Comparison of ENCODE assay signal across 8 cellular contexts in genomic region chr5:41869150-41869738, GRCh38. TPM values are rescaled to one million over a fixed set of nuclear protein-coding genes. Genes with fewer than 3 reads are reported as not detected.
DNase-seq lines count a peak whose midpoint lies in the region; ATAC-seq, FAIRE-seq and TF ChIP-seq lines count a peak whose summit lies in the region.

No MANE protein-coding gene starts in this region.

- TF ChIP-seq RAD21 in HepG2 (CRISPR knock-in tag; IDR thresholded peaks at IDR 0.05), result no peak

- DNase-seq in ELR (ENCODE audit: low read depth) (peak; percentile 49), dermis blood vessel endothelial cell (peak; percentile 52), HepG2 (ENCODE audit: low spot score) (no peak)

- ATAC-seq in HG03439 (IDR thresholded peaks at IDR 0.05; ENCODE audit: unreplicated experiment) (peak; percentile 0), SK-N-SH treated with all-trans-retinoic acid at 6 μM for 48 hours (peak; percentile 59), HepG2 (no peak), HG03378 (IDR thresholded peaks at IDR 0.05; ENCODE audit: unreplicated experiment) (no peak), GM18858 (IDR thresholded peaks at IDR 0.05; ENCODE audit: unreplicated experiment) (no peak)

- POLR2A ChIA-PET in HepG2 (lab: Yijun Ruan, JAX), result no interaction called here

- no peak for TF ChIP-seq CTCF in HepG2 (CRISPR knock-in tag; IDR thresholded peaks at IDR 0.05)

- no peak for FAIRE-seq in HepG2 (lab: Jason Lieb, UNC)

- H3K79me2 ChIP-seq in HepG2 (ENCODE audit: insufficient read depth, low read length), result no peaks in the 10 kb centered on the region

- H3K9me3 ChIP-seq in HepG2 (ENCODE audit: low read length), result no peaks in the 10 kb centered on the region
- no peaks in the 10 kb centered on the region for H3K9me3 ChIP-seq in subcutaneous abdominal adipose tissue (ENCODE audit: control insufficient read depth in 5 of 5, low read length in 5 of 5)

- no TSS peak for BruUV-seq in HepG2 (replicated peaks; lab: Mats Ljungman, UMichigan)

- H3K27ac ChIP-seq in HepG2 (ENCODE audit: extremely low read length, insufficient read depth, low read length) (no peak overlapping the region), subcutaneous abdominal adipose tissue (ENCODE audit: low read depth, low read length) (peak overlapping the region; percentile 54)

- TF ChIP-seq POLR2A in HepG2 (IDR thresholded peaks at IDR 0.05; ENCODE audit: insufficient read depth in 1 of 2, low read depth in 2 of 2, low read length in 2 of 2), result no peak

- H3K9ac ChIP-seq in HepG2 (ENCODE audit: insufficient read depth, low read depth, low read length) (no peak overlapping the region), subcutaneous abdominal adipose tissue (ENCODE audit: low read length in 5 of 5) (peak overlapping the region in 4 of 5 donors; percentile 66 to 85 (median 76))

- intact Hi-C loops in HepG2 (cut with micrococcal nuclease; ENCODE audit: unreplicated experiment), result no loop called here

- CTCF ChIA-PET in HepG2 (lab: Yijun Ruan, JAX; ENCODE audit: low intra/inter-chr PET ratio, low total read pairs), result no interaction called here

- H3K36me3 ChIP-seq in HepG2 (replicated peaks in 1 of 2; ENCODE audit: control insufficient read depth in 1 of 2, insufficient read depth in 2 of 2, low read length in 2 of 2), result no peaks in the 10 kb centered on the region
- no peaks in the 10 kb centered on the region for H3K36me3 ChIP-seq in subcutaneous abdominal adipose tissue (ENCODE audit: control insufficient read depth in 5 of 5, insufficient read depth in 5 of 5, low read length in 5 of 5)

- H3K4me3 ChIP-seq in HepG2 (replicated peaks in 1 of 3; ENCODE audit: insufficient read depth in 1 of 3, low read depth in 2 of 3, low read length in 3 of 3) (peak overlapping the region in 2 of 3 experiments; percentile 22 to 68; a peak in 2 of 6 replicates), subcutaneous abdominal adipose tissue (ENCODE audit: low read depth in 1 of 5, low read length in 5 of 5) (peak overlapping the region; percentile 81 to 98 (median 95))

- peak overlapping the region; percentile 61 for H3K4me2 ChIP-seq in HepG2 (ENCODE audit: low read depth, low read length)

- in situ Hi-C loops in HepG2 (cut with HindIII; ENCODE audit: extremely low pct_ligation_motif_present, low pct_unique_long_range_greater_than_20kb), result loop anchor here (25.0 kb wide), 2 partner anchors 718 to 893 kb away; partner anchors contain the start of gene CCDC152

- whole genome bisulfite sequencing in HepG2 (ENCODE audit: low lambda C conversion rate), result 83% methylated on average over 23 of the region's 28 CpGs

- H4K20me1 ChIP-seq in HepG2 (ENCODE audit: insufficient read depth, low read length), result no peaks in the 10 kb centered on the region

- H3K27me3 ChIP-seq in HepG2 (ENCODE audit: control insufficient read depth in 1 of 2, insufficient read depth in 2 of 2, low read length in 2 of 2) (peaks cover 0 to 8% of the 10 kb centered on the region in 2 experiments; a peak in 2 of 5 replicates), subcutaneous abdominal adipose tissue (ENCODE audit: control insufficient read depth in 5 of 5, insufficient read depth in 4 of 5, low read length in 5 of 5) (no peaks in the 10 kb centered on the region)

- peaks cover 8% of the 10 kb centered on the region; the same call in 1 of the 2 replicates for H3K4me1 ChIP-seq in HepG2 (ENCODE audit: insufficient read depth, low read length)
- H3K4me1 ChIP-seq in subcutaneous abdominal adipose tissue (ENCODE audit: control insufficient read depth in 5 of 5, insufficient read depth in 5 of 5, low read length in 5 of 5), result peaks cover 5 to 38% (median 24%) of the 10 kb centered on the region in 5 donors

- H2AFZ ChIP-seq in HepG2 (ENCODE audit: low read length), result no peak overlapping the region

- TF ChIP-seq EP300 in HepG2 (IDR thresholded peaks at IDR 0.05; ENCODE audit: low read depth in 2 of 2, low read length in 2 of 2), result no peak
- no peak for TF ChIP-seq EP300 in HepG2 (CRISPR knock-in tag; IDR thresholded peaks at IDR 0.05; ENCODE audit: borderline replicate concordance)

TF ChIP-seq in SK-N-SH treated with all-trans-retinoic acid at 6 μM for 48 hours, 23 proteins besides CTCF, POLR2A, EP300 and RAD21 (continues in another document):
- TF ChIP-seq SNAI2 (CRISPR knock-in tag; IDR thresholded peaks at IDR 0.05), result no peak

TF ChIP-seq in HepG2, 621 proteins besides CTCF, POLR2A, EP300 and RAD21 (continues in another document):
- TF ChIP-seq CCAR2 (optimal IDR thresholded peaks at IDR 0.05; ENCODE audit: low read depth, low read length), result no peak

RNA-seq across cellular contexts. Expression of gene OXCT1, which starts 1.0 kb away (rescaled TPM):
- total RNA-seq in dermis blood vessel endothelial cell (21.6 and 66.5 TPM in 2 replicates), HepG2 (2016; rRNA removed; fragmentation: Illumina TruSeq; extraction: Trizol) (3.7 and 4.7 TPM in 2 replicates)
- total RNA-seq in HepG2 (2016; cell fraction: cytosol; rRNA removed; fragmentation: Illumina TruSeq; extraction: Trizol; ENCODE audit: low read depth), result 1.0 and 1.4 TPM in 2 replicates
- total RNA-seq in HepG2 (2016; cell fraction: insoluble cytoplasmic fraction; rRNA removed; fragmentation: Illumina TruSeq; extraction: Trizol), result 3.9 and 4.1 TPM in 2 replicates
- 1.2 and 1.3 TPM in 2 replicates for total RNA-seq in HepG2 (2016; cell fraction: membrane; rRNA removed; fragmentation: Illumina TruSeq; extraction: Trizol)
- total RNA-seq in HepG2 (2016; cell fraction: nucleus; rRNA removed; fragmentation: Illumina TruSeq; extraction: Trizol), result 3.3 and 3.8 TPM in 2 replicates
- 0.50 and 0.92 TPM in 2 replicates for polyA plus RNA-seq in HepG2 (2011; rRNA removed)
- polyA plus RNA-seq in HepG2 (2011; cell fraction: cytosol; rRNA removed), result 0.37 and 0.50 TPM in 2 replicates
- 0.56 and 0.87 TPM in 2 replicates for polyA plus RNA-seq in HepG2 (2011; cell fraction: nucleus; rRNA removed)
- polyA plus RNA-seq in HepG2 (2012), result 0.79 and 1.3 TPM in 2 replicates
- 0.46 and 0.79 TPM in 2 replicates for polyA plus RNA-seq in HepG2 (2016; cell fraction: cytosol; fragmentation: Illumina TruSeq; extraction: Trizol; ENCODE audit: low read depth)
- 3.2 and 4.3 TPM in 2 replicates for polyA plus RNA-seq in HepG2 (2016; cell fraction: insoluble cytoplasmic fraction; fragmentation: Illumina TruSeq; extraction: Trizol; ENCODE audit: low read depth)
- 0.55 and 0.74 TPM in 2 replicates for polyA plus RNA-seq in HepG2 (2016; cell fraction: membrane; fragmentation: Illumina TruSeq; extraction: Trizol; ENCODE audit: low read depth)
- polyA plus RNA-seq in HepG2 (2016; cell fraction: nucleus; fragmentation: Illumina TruSeq; extraction: Trizol; ENCODE audit: insufficient read depth, low read depth), result 3.2 and 5.5 TPM in 2 replicates
- polyA minus RNA-seq in HepG2 (2011; rRNA and poly(A)+ RNA removed; ENCODE audit: low replicate concordance), result 0.34 and 26.6 TPM in 2 replicates
- 0.89 and 1.1 TPM in 2 replicates for polyA minus RNA-seq in HepG2 (2011; cell fraction: cytosol; rRNA and poly(A)+ RNA removed)
- 2.2 and 3.5 TPM in 2 replicates for polyA minus RNA-seq in HepG2 (2011; cell fraction: nucleus; rRNA and poly(A)+ RNA removed)

RNA-seq across cellular contexts. Expression of gene RIMOC1, which starts 34.9 kb away (rescaled TPM):
- total RNA-seq in dermis blood vessel endothelial cell (14.6 and 18.1 TPM in 2 replicates), HepG2 (2016; rRNA removed; fragmentation: Illumina TruSeq; extraction: Trizol) (16.9 and 29.6 TPM in 2 replicates)
- 2.1 and 3.2 TPM in 2 replicates for total RNA-seq in HepG2 (2016; cell fraction: cytosol; rRNA removed; fragmentation: Illumina TruSeq; extraction: Trizol; ENCODE audit: low read depth)
- total RNA-seq in HepG2 (2016; cell fraction: insoluble cytoplasmic fraction; rRNA removed; fragmentation: Illumina TruSeq; extraction: Trizol), result 16.3 and 28.2 TPM in 2 replicates
- 8.4 and 10.2 TPM in 2 replicates for total RNA-seq in HepG2 (2016; cell fraction: membrane; rRNA removed; fragmentation: Illumina TruSeq; extraction: Trizol)
- total RNA-seq in HepG2 (2016; cell fraction: nucleus; rRNA removed; fragmentation: Illumina TruSeq; extraction: Trizol), result 16.6 and 17.0 TPM in 2 replicates
- polyA plus RNA-seq in HepG2 (2011; rRNA removed), result 10.7 and 16.3 TPM in 2 replicates
- 5.3 and 9.7 TPM in 2 replicates for polyA plus RNA-seq in HepG2 (2011; cell fraction: cytosol; rRNA removed)
- 4.2 and 7.0 TPM in 2 replicates for polyA plus RNA-seq in HepG2 (2011; cell fraction: nucleus; rRNA removed)
- 4.9 and 6.3 TPM in 2 replicates for polyA plus RNA-seq in HepG2 (2012)
- polyA plus RNA-seq in HepG2 (2016; cell fraction: cytosol; fragmentation: Illumina TruSeq; extraction: Trizol; ENCODE audit: low read depth), result 0.43 and 0.46 TPM in 2 replicates
- 22.9 and 25.4 TPM in 2 replicates for polyA plus RNA-seq in HepG2 (2016; cell fraction: insoluble cytoplasmic fraction; fragmentation: Illumina TruSeq; extraction: Trizol; ENCODE audit: low read depth)
- 3.7 and 4.4 TPM in 2 replicates for polyA plus RNA-seq in HepG2 (2016; cell fraction: membrane; fragmentation: Illumina TruSeq; extraction: Trizol; ENCODE audit: low read depth)
- polyA plus RNA-seq in HepG2 (2016; cell fraction: nucleus; fragmentation: Illumina TruSeq; extraction: Trizol; ENCODE audit: insufficient read depth, low read depth), result 15.6 and 15.8 TPM in 2 replicates
- polyA minus RNA-seq in HepG2 (2011; rRNA and poly(A)+ RNA removed; ENCODE audit: low replicate concordance), result 14.1 and 35.2 TPM in 2 replicates
- polyA minus RNA-seq in HepG2 (2011; cell fraction: cytosol; rRNA and poly(A)+ RNA removed), result 9.8 and 10.4 TPM in 2 replicates
- polyA minus RNA-seq in HepG2 (2011; cell fraction: nucleus; rRNA and poly(A)+ RNA removed), result 12.9 and 17.0 TPM in 2 replicates

RNA-seq across cellular contexts. Expression of gene FBXO4, which starts 55.8 kb away (rescaled TPM):
- total RNA-seq in dermis blood vessel endothelial cell (8.0 and 10.6 TPM in 2 replicates), HepG2 (2016; rRNA removed; fragmentation: Illumina TruSeq; extraction: Trizol) (16.4 and 19.1 TPM in 2 replicates)
- total RNA-seq in HepG2 (2016; cell fraction: cytosol; rRNA removed; fragmentation: Illumina TruSeq; extraction: Trizol; ENCODE audit: low read depth), result 7.8 and 8.7 TPM in 2 replicates
- 16.4 and 21.2 TPM in 2 replicates for total RNA-seq in HepG2 (2016; cell fraction: insoluble cytoplasmic fraction; rRNA removed; fragmentation: Illumina TruSeq; extraction: Trizol)
- 7.0 and 9.4 TPM in 2 replicates for total RNA-seq in HepG2 (2016; cell fraction: membrane; rRNA removed; fragmentation: Illumina TruSeq; extraction: Trizol)
- 13.5 and 13.6 TPM in 2 replicates for total RNA-seq in HepG2 (2016; cell fraction: nucleus; rRNA removed; fragmentation: Illumina TruSeq; extraction: Trizol)
- 3.9 and 5.2 TPM in 2 replicates for polyA plus RNA-seq in HepG2 (2011; rRNA removed)
- polyA plus RNA-seq in HepG2 (2011; cell fraction: cytosol; rRNA removed), result 1.9 and 3.5 TPM in 2 replicates
- 1.7 and 2.0 TPM in 2 replicates for polyA plus RNA-seq in HepG2 (2011; cell fraction: nucleus; rRNA removed)
- polyA plus RNA-seq in HepG2 (2012), result 4.3 and 6.1 TPM in 2 replicates
- polyA plus RNA-seq in HepG2 (2016; cell fraction: cytosol; fragmentation: Illumina TruSeq; extraction: Trizol; ENCODE audit: low read depth), result 2.4 and 3.0 TPM in 2 replicates
- polyA plus RNA-seq in HepG2 (2016; cell fraction: insoluble cytoplasmic fraction; fragmentation: Illumina TruSeq; extraction: Trizol; ENCODE audit: low read depth), result 15.9 and 21.4 TPM in 2 replicates
- 4.7 and 6.1 TPM in 2 replicates for polyA plus RNA-seq in HepG2 (2016; cell fraction: membrane; fragmentation: Illumina TruSeq; extraction: Trizol; ENCODE audit: low read depth)
- 11.5 and 14.5 TPM in 2 replicates for polyA plus RNA-seq in HepG2 (2016; cell fraction: nucleus; fragmentation: Illumina TruSeq; extraction: Trizol; ENCODE audit: insufficient read depth, low read depth)
- polyA minus RNA-seq in HepG2 (2011; rRNA and poly(A)+ RNA removed; ENCODE audit: low replicate concordance), result 1.9 and 4.3 TPM in 2 replicates
- polyA minus RNA-seq in HepG2 (2011; cell fraction: cytosol; rRNA and poly(A)+ RNA removed), result 1.2 and 2.2 TPM in 2 replicates
- polyA minus RNA-seq in HepG2 (2011; cell fraction: nucleus; rRNA and poly(A)+ RNA removed), result 7.3 and 9.7 TPM in 2 replicates

Comparison
In these comparisons a context has a peak if more than half of its experiments do, and no peak if none do; other contexts are left out.
1. ATAC-seq: peak in HG03439 (single experiment) and SK-N-SH treated with all-trans-retinoic acid at 6 μM for 48 hours (single experiment); none in HepG2 (single experiment), HG03378 (single experiment) and GM18858 (single experiment).